In genomic region chr3:74613566-74613965, GRCh38 we compare ENCODE assay signal across 14 cellular contexts. TPM values are rescaled to one million over a fixed set of nuclear protein-coding genes. Genes with fewer than 3 reads are reported as not detected.
DNase-seq lines count a peak whose midpoint lies in the region; ATAC-seq and TF ChIP-seq lines count a peak whose summit lies in the region.
"Had no signal": no experiment of that assay in that cellular context is flagged by ENCODE, and none has a peak within 500 bp of the region (broad histone marks: within the 10 kb centered on the region; RNA-seq: fewer than 3 reads in every experiment).

No MANE protein-coding gene starts in this region.

- peak overlapping the region; percentile 75 for H2AFZ ChIP-seq in hepatocyte

- H3K9ac ChIP-seq in rectal smooth muscle tissue (ENCODE audit: low read length) = no peak overlapping the region

- no peak for TF ChIP-seq CTCF in WTC11 (IDR thresholded peaks at IDR 0.05)
- TF ChIP-seq CTCF in hepatocyte (IDR thresholded peaks at IDR 0.05; ENCODE audit: poor library complexity) = no peak
- no peak for TF ChIP-seq CTCF in natural killer cell (IDR thresholded peaks at IDR 0.05)

- H3K9me2 ChIP-seq in hepatocyte (replicated peaks; ENCODE audit: insufficient read depth) = no peaks in the 10 kb centered on the region

- H3K36me3 ChIP-seq in hepatocyte (replicated peaks; ENCODE audit: insufficient read depth, low read depth) (no peaks in the 10 kb centered on the region), rectal smooth muscle tissue (ENCODE audit: control insufficient read depth, insufficient read depth, low read length) (no peaks in the 10 kb centered on the region)

- POLR2A ChIA-PET in WTC11 (lab: Charles Lee) = no interaction called here

- DNase-seq in COLO668 (lab: John Stamatoyannopoulos, UW; ENCODE audit: unreplicated experiment) (peak; percentile 29), WTC11 (ENCODE audit: low spot score) (no peak), hepatocyte (ENCODE audit: low spot score) (no peak), natural killer cell (no peak)
- DNase-seq: activated effector memory CD4-positive, alpha-beta T cell treated with Interleukin-2 at 50 U/mL for 16 hours; DND-41; foreskin keratinocyte; NCI-H1092; stimulated activated CD4-positive, alpha-beta T cell treated with anti-CD3 and anti-CD28 coated beads, Interleukin-15, amount 100 ng/mL, for 24 hours had no signal

- no peaks in the 10 kb centered on the region for H3K9me3 ChIP-seq in hepatocyte (ENCODE audit: low read depth)

- CTCF ChIA-PET in WTC11 (lab: Charles Lee) = no interaction called here

- H3K4me3 ChIP-seq in hepatocyte (peak overlapping the region; percentile 59), rectal smooth muscle tissue (ENCODE audit: low read length) (peak overlapping the region; percentile 75)

- peak overlapping the region; percentile 23 for H3K27ac ChIP-seq in hepatocyte
- no peak overlapping the region for H3K27ac ChIP-seq in rectal smooth muscle tissue (ENCODE audit: low read depth, low read length)
- H3K27ac ChIP-seq: foreskin keratinocyte had no signal

- WGBS in hepatocyte (ENCODE audit: low lambda C conversion rate, missing lambda C conversion rate) = 38% methylated on average over 15 of the region's 15 CpGs

- H3K27me3 Mint-ChIP-seq in WTC11 (ENCODE audit: low read depth) = peaks cover 76% of the 10 kb centered on the region
- peaks cover 8 to 9% of the 10 kb centered on the region in 2 donors for H3K27me3 Mint-ChIP-seq in natural killer cell (ENCODE audit: low read depth in 2 of 2)

- H3K27ac Mint-ChIP-seq in WTC11 (no peak overlapping the region), natural killer cell (no peak overlapping the region)
- H3K27ac Mint-ChIP-seq: T-helper 1 cell treated with Interleukin-12 subunit alpha and Interleukin-12 subunit beta and Interleukin-4 antibody, amounts not matched to agents 30 μg/mL and 1 μg/mL, for 36 hours had no signal

- H3K9me3 Mint-ChIP-seq in WTC11 = no peaks in the 10 kb centered on the region
- H3K9me3 Mint-ChIP-seq in natural killer cell = peaks cover 9 to 11% of the 10 kb centered on the region in 2 donors
- H3K9me3 Mint-ChIP-seq: T-helper 1 cell treated with Interleukin-12 subunit alpha and Interleukin-12 subunit beta and Interleukin-4 antibody, amounts not matched to agents 30 μg/mL and 1 μg/mL, for 36 hours had no signal

- H3K4me2 ChIP-seq in hepatocyte = peak overlapping the region; percentile 88

- H3K4me1 Mint-ChIP-seq in WTC11 (0 out of 2 replicates have a peak, but pooled peaks cover 2% of the 10 kb centered on the region), natural killer cell (no peaks in the 10 kb centered on the region)

- H3K36me3 Mint-ChIP-seq in WTC11 (no peaks in the 10 kb centered on the region), natural killer cell (no peaks in the 10 kb centered on the region)

- H3K4me1 ChIP-seq in hepatocyte (ENCODE audit: insufficient read depth) = peaks cover 11% of the 10 kb centered on the region
- H3K4me1 ChIP-seq in rectal smooth muscle tissue (ENCODE audit: control insufficient read depth, insufficient read depth, low read length) = no peaks in the 10 kb centered on the region
- H3K4me1 ChIP-seq: foreskin keratinocyte had no signal

- H3K4me3 Mint-ChIP-seq in WTC11 (peak overlapping the region; percentile 70), natural killer cell (no peak overlapping the region)
- H3K4me3 Mint-ChIP-seq: T-helper 1 cell treated with Interleukin-12 subunit alpha and Interleukin-12 subunit beta and Interleukin-4 antibody, amounts not matched to agents 30 μg/mL and 1 μg/mL, for 36 hours had no signal

- H3K27me3 ChIP-seq in hepatocyte = peaks cover 30% of the 10 kb centered on the region
- no peaks in the 10 kb centered on the region for H3K27me3 ChIP-seq in rectal smooth muscle tissue (ENCODE audit: control insufficient read depth, insufficient read depth, low read length)

- H3K79me2 ChIP-seq in hepatocyte = no peaks in the 10 kb centered on the region

- H4K20me1 ChIP-seq in hepatocyte (ENCODE audit: insufficient read depth, poor library complexity, severe bottlenecking) = no peaks in the 10 kb centered on the region

- intact Hi-C loops in natural killer cell (cut with micrococcal nuclease) = no loop called here

- no peak for ATAC-seq in WTC11
- no peak for ATAC-seq in HG02588 (IDR thresholded peaks at IDR 0.05; ENCODE audit: unreplicated experiment)
- no peak for ATAC-seq in HG03280 (IDR thresholded peaks at IDR 0.05; ENCODE audit: unreplicated experiment)
- ATAC-seq in natural killer cell = no peak
- no peak for ATAC-seq in GM21717 (IDR thresholded peaks at IDR 0.05; ENCODE audit: unreplicated experiment)

TF ChIP-seq in WTC11, 78 proteins besides CTCF, POLR2A, EP300 and RAD21:
- no peak for TF ChIP-seq ZNF416 (CRISPR knock-in tag; IDR thresholded peaks at IDR 0.05)
- no peak for TF ChIP-seq STAT6 (CRISPR knock-in tag; conservative IDR thresholded peaks at IDR 0.05; ENCODE audit: low read depth)
- TF ChIP-seq JUN (CRISPR knock-in tag; IDR thresholded peaks at IDR 0.05) = no peak
- TF ChIP-seq SMAD4 (CRISPR knock-in tag; IDR thresholded peaks at IDR 0.05) = no peak
- no peak for TF ChIP-seq PRRX2 (CRISPR knock-in tag; IDR thresholded peaks at IDR 0.05)
- TF ChIP-seq E2F4 (CRISPR knock-in tag; IDR thresholded peaks at IDR 0.05; ENCODE audit: borderline replicate concordance, low read depth) = no peak

RNA-seq across cellular contexts. Expression of gene CNTN3, which starts 0.9 kb away (rescaled TPM):
- 0.14 to 0.17 TPM (median 0.14 TPM) in 3 replicates for total RNA-seq in WTC11 (2021)
- total RNA-seq in hepatocyte = 10.5 and 12.1 TPM in 2 replicates
- polyA plus RNA-seq in hepatocyte = 4.1 and 4.3 TPM in 2 replicates
- not detected for total RNA-seq in natural killer cell
- total RNA-seq: foreskin keratinocyte had no signal
